ENCODE assay signal across 9 cellular contexts in genomic region chr13:49421391-49421790, GRCh38. TPM values are rescaled to one million over a fixed set of nuclear protein-coding genes. Genes with fewer than 3 reads are reported as not detected.
A peak's percentile ranks its signal among the peaks of the same experiment; 100 is the strongest.
DNase-seq lines count a peak whose midpoint lies in the region; ATAC-seq, FAIRE-seq and TF ChIP-seq lines count a peak whose summit lies in the region.
"Had no signal": no experiment of that assay in that cellular context is flagged by ENCODE, and none has a peak within 500 bp of the region (broad histone marks: within the 10 kb centered on the region; RNA-seq: fewer than 3 reads in every experiment).

No MANE protein-coding gene starts in this region.

- no peak overlapping the region for H3K4me3 ChIP-seq in AG04450 (ENCODE audit: low read depth, low read length)
- H3K4me3 ChIP-seq in small intestine (ENCODE audit: low read depth in 1 of 2, low read length in 2 of 2): no peak overlapping the region
- H3K4me3 ChIP-seq in esophagus muscularis mucosa: no peak overlapping the region
- H3K4me3 ChIP-seq in gastroesophageal sphincter: no peak overlapping the region

- H3K9me3 Mint-ChIP-seq in activated naive CD4-positive, alpha-beta T cell treated with anti-CD3 and anti-CD28 coated beads for 36 hours: no peaks in the 10 kb centered on the region
- H3K9me3 Mint-ChIP-seq: naive thymus-derived CD4-positive, alpha-beta T cell had no signal

- H3K4me3 Mint-ChIP-seq in activated naive CD4-positive, alpha-beta T cell treated with anti-CD3 and anti-CD28 coated beads for 36 hours: no peak overlapping the region
- H3K4me3 Mint-ChIP-seq: naive thymus-derived CD4-positive, alpha-beta T cell had no signal

- no peak overlapping the region for H3K27ac Mint-ChIP-seq in activated naive CD4-positive, alpha-beta T cell treated with anti-CD3 and anti-CD28 coated beads for 36 hours
- H3K27ac Mint-ChIP-seq: naive thymus-derived CD4-positive, alpha-beta T cell had no signal

- TF ChIP-seq EP300 in esophagus muscularis mucosa (IDR thresholded peaks at IDR 0.05) (no peak), gastroesophageal sphincter (IDR thresholded peaks at IDR 0.05) (no peak)

- intact Hi-C loops in activated naive CD4-positive, alpha-beta T cell treated with anti-CD3 and anti-CD28 coated beads for 36 hours (cut with micrococcal nuclease): loop anchor here (1.0 to 5.0 kb wide), 2 partner anchors 119 to 186 kb away; no protein-coding TSS in a partner anchor
- intact Hi-C loops in esophagus muscularis mucosa (cut with DNase I): no loop called here

- no peak for FAIRE-seq in small intestine (lab: Jason Lieb, UNC)

- POLR2A ChIA-PET in AG04450 (lab: Yijun Ruan, JAX): no interaction called here

- CTCF ChIA-PET in AG04450 (lab: Charles Lee): no interaction called here
- CTCF ChIA-PET in activated naive CD4-positive, alpha-beta T cell treated with anti-CD3 and anti-CD28 coated beads for 36 hours (lab: Charles Lee): no interaction called here

- TF ChIP-seq POLR2A in esophagus muscularis mucosa (IDR thresholded peaks at IDR 0.05; ENCODE audit: low read depth): no peak
- TF ChIP-seq POLR2A in gastroesophageal sphincter (IDR thresholded peaks at IDR 0.05): no peak

- TF ChIP-seq CTCF in AG04450 (IDR thresholded peaks at IDR 0.05; ENCODE audit: low read depth, low read length) (0 out of 2 replicates have a peak, but pooled peaks have one; percentile 5), esophagus muscularis mucosa (IDR thresholded peaks at IDR 0.05) (no peak), gastroesophageal sphincter (IDR thresholded peaks at IDR 0.05) (no peak)

- no peaks in the 10 kb centered on the region for H3K27me3 Mint-ChIP-seq in activated naive CD4-positive, alpha-beta T cell treated with anti-CD3 and anti-CD28 coated beads for 36 hours (ENCODE audit: low read depth)

- no peaks in the 10 kb centered on the region for H3K9me3 ChIP-seq in AG04450 (ENCODE audit: control insufficient read depth, insufficient read depth, low read length)
- no peaks in the 10 kb centered on the region for H3K9me3 ChIP-seq in small intestine (ENCODE audit: control insufficient read depth, low read depth)
- H3K9me3 ChIP-seq in esophagus muscularis mucosa: no peaks in the 10 kb centered on the region
- H3K9me3 ChIP-seq in gastroesophageal sphincter: no peaks in the 10 kb centered on the region

- H3K4me1 Mint-ChIP-seq in activated naive CD4-positive, alpha-beta T cell treated with anti-CD3 and anti-CD28 coated beads for 36 hours (ENCODE audit: low read depth): no peaks in the 10 kb centered on the region

- H3K27me3 ChIP-seq in AG04450 (ENCODE audit: control insufficient read depth, insufficient read depth, low read length) (no peaks in the 10 kb centered on the region), small intestine (ENCODE audit: control insufficient read depth in 2 of 2, insufficient read depth in 2 of 2, low read length in 2 of 2) (no peaks in the 10 kb centered on the region), esophagus muscularis mucosa (no peaks in the 10 kb centered on the region), gastroesophageal sphincter (no peaks in the 10 kb centered on the region)

- H3K36me3 Mint-ChIP-seq in activated naive CD4-positive, alpha-beta T cell treated with anti-CD3 and anti-CD28 coated beads for 36 hours (ENCODE audit: low read depth): no peaks in the 10 kb centered on the region

- 83 to 91% (median 85%) methylated on average over 3 of the region's 3 CpGs for WGBS in small intestine, 3 donors
- WGBS in esophagus muscularis mucosa: 89% methylated on average over 3 of the region's 3 CpGs
- WGBS in gastroesophageal sphincter (ENCODE audit: low coverage in 1 of 2), 2 donors: no CpG with 5 or more reads among the region's 3 CpGs

- no peak overlapping the region for H3K27ac ChIP-seq in AG04450 (ENCODE audit: low read depth, low read length)
- H3K27ac ChIP-seq in small intestine (ENCODE audit: low read depth in 1 of 2, low read length in 1 of 2): no peak overlapping the region
- H3K27ac ChIP-seq in esophagus muscularis mucosa (replicated peaks in 1 of 4): no peak overlapping the region
- no peak overlapping the region for H3K27ac ChIP-seq in gastroesophageal sphincter

- H3K4me1 ChIP-seq in small intestine (ENCODE audit: control insufficient read depth in 2 of 2, insufficient read depth in 1 of 2, low read depth in 1 of 2, low read length in 1 of 2) (no peaks in the 10 kb centered on the region), esophagus muscularis mucosa (no peaks in the 10 kb centered on the region), gastroesophageal sphincter (no peaks in the 10 kb centered on the region)

- ATAC-seq in GM18907 (IDR thresholded peaks at IDR 0.05; ENCODE audit: unreplicated experiment): peak; percentile 75
- no peak for ATAC-seq in gastroesophageal sphincter
- ATAC-seq: naive thymus-derived CD4-positive, alpha-beta T cell had no signal

- H3K36me3 ChIP-seq in small intestine (ENCODE audit: control insufficient read depth in 2 of 2, insufficient read depth in 2 of 2, low read length in 2 of 2) (no peaks in the 10 kb centered on the region), esophagus muscularis mucosa (peaks cover 0 to 11% (median 0%) of the 10 kb centered on the region in 4 donors), gastroesophageal sphincter (peaks cover 0 to 5% of the 10 kb centered on the region in 2 donors)

- DNase-seq in AG04450 (ENCODE audit: low read depth, low spot score) (no peak), HT-29 (ENCODE audit: low spot score) (peak; percentile 28), small intestine (peak; percentile 24), esophagus muscularis mucosa (ENCODE audit: extremely low spot score) (no peak), SKM-1 (lab: John Stamatoyannopoulos, UW; ENCODE audit: unreplicated experiment) (no peak)
- DNase-seq in activated naive CD4-positive, alpha-beta T cell treated with anti-CD3 and anti-CD28 coated beads for 36 hours: peak; percentile 36

RNA-seq across cellular contexts. Expression of gene CAB39L, which starts 22.5 kb away (rescaled TPM):
- polyA plus RNA-seq in AG04450 (2011; rRNA removed) (21.2 and 26.3 TPM in 2 replicates), small intestine (1 to 10 TPM; 1.6 to 4.7 (median 2.7) TPM)
- polyA minus RNA-seq in AG04450 (2011; rRNA and poly(A)+ RNA removed): 20.3 and 24.5 TPM in 2 replicates
- total RNA-seq in HT-29 (2014; rRNA removed; shearing (Covaris generic)): 5.2 and 5.5 TPM in 2 replicates
- total RNA-seq in activated naive CD4-positive, alpha-beta T cell treated with anti-CD3 and anti-CD28 coated beads for 36 hours: 1 to 10 TPM; 3.8 to 4.5 TPM
- total RNA-seq in esophagus muscularis mucosa (100 to 1,000 TPM in 1 of 4 donors, 10 to 100 TPM in 3; 75.4 to 119 (median 81.8) TPM), gastroesophageal sphincter (100 to 1,000 TPM in 3 of 4 donors, 10 to 100 TPM in 1; 84.2 to 131 (median 114) TPM)

RNA-seq across cellular contexts. Expression of gene SETDB2, which starts 22.7 kb away (rescaled TPM):
- polyA plus RNA-seq in AG04450 (2011; rRNA removed): 14.8 and 21.7 TPM in 2 replicates
- 8.2 and 15.8 TPM in 2 replicates for polyA minus RNA-seq in AG04450 (2011; rRNA and poly(A)+ RNA removed)
- total RNA-seq in HT-29 (2014; rRNA removed; shearing (Covaris generic)): 2.5 and 2.7 TPM in 2 replicates
- 10 to 100 TPM; 15.8 to 16.2 TPM for total RNA-seq in activated naive CD4-positive, alpha-beta T cell treated with anti-CD3 and anti-CD28 coated beads for 36 hours
- polyA plus RNA-seq in small intestine: 1 to 10 TPM; 2.2 to 4.1 (median 3.5) TPM
- 10 to 100 TPM in 1 of 4 donors, 1 to 10 TPM in 3; 8.4 to 13.3 (median 9.3) TPM for total RNA-seq in esophagus muscularis mucosa
- 10 to 100 TPM in 3 of 4 donors, 1 to 10 TPM in 1; 10.0 to 13.4 (median 10.6) TPM for total RNA-seq in gastroesophageal sphincter

Comparison
In these comparisons a context has a peak if more than half of its experiments do, and no peak if none do; other contexts are left out.
1. DNase-seq: peak in HT-29 (single experiment), activated naive CD4-positive, alpha-beta T cell treated with anti-CD3 and anti-CD28 coated beads for 36 hours (single experiment) and small intestine (single experiment); none in AG04450 (single experiment), esophagus muscularis mucosa (single experiment) and SKM-1 (single experiment).
2. RNA of gene CAB39L, which starts 22.5 kb away (total RNA-seq): 84.2 to 131 TPM in gastroesophageal sphincter and 75.4 to 119 TPM in esophagus muscularis mucosa; 5.2 to 5.5 TPM in HT-29 and 3.8 to 4.5 TPM in activated naive CD4-positive, alpha-beta T cell treated with anti-CD3 and anti-CD28 coated beads for 36 hours; every median in the first group is over 10 times any median in the second.